ENCODE assay signal across 2 cellular contexts in genomic region chr6:116571683-116572000, GRCh38.
TF ChIP-seq lines count a peak whose summit lies in the region.

No MANE protein-coding gene starts in this region.

TF ChIP-seq in H1, 55 proteins besides CTCF, POLR2A, EP300 and RAD21:
- TF ChIP-seq BACH1 (IDR thresholded peaks at IDR 0.05; ENCODE audit: low read length) (no peak), JUND (IDR thresholded peaks at IDR 0.05; ENCODE audit: low read length) (no peak), ATF2 (IDR thresholded peaks at IDR 0.05; ENCODE audit: low read length) (no peak), CHD1 (IDR thresholded peaks at IDR 0.05; ENCODE audit: low read depth, low read length) (no peak), SAP30 (IDR thresholded peaks at IDR 0.05; ENCODE audit: insufficient read depth, insufficient replicate concordance, low read length) (peak; percentile 65)

TF ChIP-seq in GM12891, 5 proteins besides CTCF, POLR2A, EP300 and RAD21:
- TF ChIP-seq SPI1 (IDR thresholded peaks at IDR 0.05; ENCODE audit: low read depth, low read length) (no peak), POU2F2 (IDR thresholded peaks at IDR 0.05; ENCODE audit: low read depth, low read length) (no peak), PAX5 (IDR thresholded peaks at IDR 0.05; ENCODE audit: insufficient read depth, low read length, severe bottlenecking) (no peak), TAF1 (IDR thresholded peaks at IDR 0.05; ENCODE audit: low read depth, low read length) (no peak), POLR2AphosphoS5 (IDR thresholded peaks at IDR 0.05; ENCODE audit: low read depth, low read length) (no peak)
